6 cellular contexts compared by ENCODE assay signal in genomic region chr22:50269573-50270301, GRCh38. TPM values are rescaled to one million over a fixed set of nuclear protein-coding genes. Genes with fewer than 3 reads are reported as not detected.
A peak's percentile ranks its signal among the peaks of the same experiment; 100 is the strongest.
DNase-seq lines count a peak whose midpoint lies in the region; ATAC-seq and TF ChIP-seq lines count a peak whose summit lies in the region.

No MANE protein-coding gene starts in this region.

- TF ChIP-seq POLR2A in heart left ventricle (IDR thresholded peaks at IDR 0.05) (peak in 1 of 2 donors; percentile 17), stomach (IDR thresholded peaks at IDR 0.05) (no peak)

- ATAC-seq in heart left ventricle (peak in 3 of 4 donors; percentile 10 to 47 (median 23)), HG03442 (IDR thresholded peaks at IDR 0.05; ENCODE audit: unreplicated experiment) (no peak)

- no peak for TF ChIP-seq EP300 in stomach (IDR thresholded peaks at IDR 0.05)

- H3K27me3 ChIP-seq in heart left ventricle (peaks cover 0 to 18% (median 0%) of the 10 kb centered on the region in 9 donors), stomach (peaks cover 0 to 36% (median 3%) of the 10 kb centered on the region in 3 donors)

- peak overlapping the region; percentile 40 to 76 (median 62) for H3K4me3 ChIP-seq in heart left ventricle
- H3K4me3 ChIP-seq in stomach: peak overlapping the region; percentile 52 to 59 (median 56)

- peak overlapping the region; percentile 77 for H3K4me3 Mint-ChIP-seq in activated CD4-positive, alpha-beta T cell treated with anti-CD3 and anti-CD28 coated beads, Interleukin-2, amount 10 ng/mL, durations not matched to agents 24 days and 14 days

- peaks cover 13% of the 10 kb centered on the region for H3K4me1 Mint-ChIP-seq in activated CD4-positive, alpha-beta T cell treated with anti-CD3 and anti-CD28 coated beads, Interleukin-2, amount 10 ng/mL, durations not matched to agents 24 days and 14 days

- H3K36me3 Mint-ChIP-seq in activated CD4-positive, alpha-beta T cell treated with anti-CD3 and anti-CD28 coated beads, Interleukin-2, amount 10 ng/mL, durations not matched to agents 24 days and 14 days (ENCODE audit: low read depth): peaks cover 3% of the 10 kb centered on the region

- H3K27me3 Mint-ChIP-seq in activated CD4-positive, alpha-beta T cell treated with anti-CD3 and anti-CD28 coated beads, Interleukin-2, amount 10 ng/mL, durations not matched to agents 24 days and 14 days: peaks cover 6% of the 10 kb centered on the region

- TF ChIP-seq CTCF in heart left ventricle (IDR thresholded peaks at IDR 0.05) (no peak), stomach (IDR thresholded peaks at IDR 0.05) (no peak)

- H3K9me3 Mint-ChIP-seq in activated CD4-positive, alpha-beta T cell treated with anti-CD3 and anti-CD28 coated beads, Interleukin-2, amount 10 ng/mL, durations not matched to agents 24 days and 14 days: no peaks in the 10 kb centered on the region

- H3K4me1 ChIP-seq in heart left ventricle (peaks cover 5 to 66% (median 45%) of the 10 kb centered on the region in 12 donors), stomach (peaks cover 54 to 73% (median 65%) of the 10 kb centered on the region in 4 donors)

- H3K9me3 ChIP-seq in heart left ventricle (no peaks in the 10 kb centered on the region), stomach (no peaks in the 10 kb centered on the region)

- 0 to 16% (median 5%) methylated on average over 19 to 56 of the region's 56 CpGs for WGBS in heart left ventricle, 4 donors
- WGBS in stomach, 5 donors: 1 to 24% (median 6%) methylated on average over 17 to 55 of the region's 56 CpGs

- H3K27ac Mint-ChIP-seq in activated CD4-positive, alpha-beta T cell treated with anti-CD3 and anti-CD28 coated beads, Interleukin-2, amount 10 ng/mL, durations not matched to agents 24 days and 14 days: peak overlapping the region; percentile 70

- H3K27ac ChIP-seq in heart left ventricle (peak overlapping the region; percentile 70 to 92 (median 78)), stomach (peak overlapping the region; percentile 59 to 83 (median 69))

- intact Hi-C loops in activated CD4-positive, alpha-beta T cell treated with anti-CD3 and anti-CD28 coated beads, Interleukin-2, amount 10 ng/mL, durations not matched to agents 24 days and 14 days (cut with micrococcal nuclease): loop anchor here (2.0 to 5.0 kb wide), 4 partner anchors 19 to 73 kb away; partner anchors contain the start of genes DENND6B, HDAC10, PLXNB2 and PPP6R2
- intact Hi-C loops in heart left ventricle (cut with DNase I): loop anchor here in 5 of 10 donors (5.0 kb wide), 3 partner anchors 38 to 73 kb away; partner anchors contain the start of genes PPP6R2 (in 5 of the 5), PLXNB2 (in 2 of the 5) and DENND6B (in 1 of the 5)
- intact Hi-C loops in stomach (cut with DNase I; ENCODE audit: low total_unique reads): no loop called here

- DNase-seq in DMS 273 (lab: John Stamatoyannopoulos, UW; ENCODE audit: unreplicated experiment) (peak; percentile 72), DMS 273 treated with DMSO at 0.1 percent for 48 hours (lab: John Stamatoyannopoulos, UW) (no peak), heart left ventricle (peak in 3 of 5 donors; percentile 60 to 66 (median 61)), stomach (no peak)
- peak; percentile 91 for DNase-seq in activated CD4-positive, alpha-beta T cell treated with anti-CD3 and anti-CD28 coated beads, Interleukin-2, amount 10 ng/mL, durations not matched to agents 24 days and 14 days

- H3K36me3 ChIP-seq in heart left ventricle: no peaks in the 10 kb centered on the region
- H3K36me3 ChIP-seq in stomach: peaks cover 0 to 6% (median under 1%) of the 10 kb centered on the region in 4 donors

RNA-seq across cellular contexts. Expression of gene MAPK11, which starts 0.4 kb away (rescaled TPM):
- total RNA-seq in activated CD4-positive, alpha-beta T cell treated with anti-CD3 and anti-CD28 coated beads, Interleukin-2, amount 10 ng/mL, durations not matched to agents 24 days and 14 days: 27.8 and 29.0 TPM in 2 replicates
- total RNA-seq in heart left ventricle: 10 to 100 TPM in 1 of 9 donors, 1 to 10 TPM in 8; 5.0 to 12.1 (median 7.0) TPM
- 1 to 10 TPM; 7.8 to 9.9 TPM for polyA plus RNA-seq in heart left ventricle
- 10 to 100 TPM in 1 of 5 donors, 1 to 10 TPM in 2, under 1 TPM in 1, not detected in 1; 0.29 to 10.1 (median 5.7) TPM for total RNA-seq in stomach
- 10 to 100 TPM in 2 of 3 donors, 1 to 10 TPM in 1; 8.5 to 13.6 (median 12.3) TPM for polyA plus RNA-seq in stomach

RNA-seq across cellular contexts. Expression of gene MAPK12, which starts 8.3 kb away (rescaled TPM):
- total RNA-seq in activated CD4-positive, alpha-beta T cell treated with anti-CD3 and anti-CD28 coated beads, Interleukin-2, amount 10 ng/mL, durations not matched to agents 24 days and 14 days: 20.1 and 21.5 TPM in 2 replicates
- total RNA-seq in heart left ventricle (10 to 100 TPM; 12.2 to 18.0 (median 15.5) TPM), stomach (10 to 100 TPM in 2 of 5 donors, 1 to 10 TPM in 3; 5.2 to 49.6 (median 9.3) TPM)
- polyA plus RNA-seq in heart left ventricle (10 to 100 TPM; 11.6 to 17.9 TPM), stomach (1 to 10 TPM; 4.7 to 9.3 (median 7.1) TPM)

RNA-seq across cellular contexts. Expression of gene HDAC10, which starts 18.7 kb away (rescaled TPM):
- total RNA-seq in activated CD4-positive, alpha-beta T cell treated with anti-CD3 and anti-CD28 coated beads, Interleukin-2, amount 10 ng/mL, durations not matched to agents 24 days and 14 days: 62.2 and 64.6 TPM in 2 replicates
- total RNA-seq in heart left ventricle (10 to 100 TPM in 6 of 9 donors, 1 to 10 TPM in 3; 6.8 to 22.4 (median 10.9) TPM), stomach (100 to 1,000 TPM in 2 of 5 donors, 10 to 100 TPM in 3; 15.4 to 156 (median 74.1) TPM)
- polyA plus RNA-seq in heart left ventricle (1 to 10 TPM; 6.2 to 10.0 TPM), stomach (10 to 100 TPM; 24.7 to 41.4 (median 36.2) TPM)

RNA-seq across cellular contexts. Expression of gene TUBGCP6, which starts 24.9 kb away (rescaled TPM):
- total RNA-seq in activated CD4-positive, alpha-beta T cell treated with anti-CD3 and anti-CD28 coated beads, Interleukin-2, amount 10 ng/mL, durations not matched to agents 24 days and 14 days: 51.1 and 51.7 TPM in 2 replicates
- total RNA-seq in heart left ventricle (10 to 100 TPM; 14.1 to 28.8 (median 18.1) TPM), stomach (100 to 1,000 TPM in 1 of 5 donors, 10 to 100 TPM in 4; 40.4 to 112 (median 91.5) TPM)
- polyA plus RNA-seq in heart left ventricle (10 to 100 TPM; 11.6 to 17.7 TPM), stomach (10 to 100 TPM; 37.8 to 59.0 (median 38.8) TPM)

RNA-seq across cellular contexts. Expression of gene PLXNB2, which starts 37.7 kb away (rescaled TPM):
- total RNA-seq in activated CD4-positive, alpha-beta T cell treated with anti-CD3 and anti-CD28 coated beads, Interleukin-2, amount 10 ng/mL, durations not matched to agents 24 days and 14 days: 9.0 and 9.5 TPM in 2 replicates
- 100 to 1,000 TPM in 2 of 9 donors, 10 to 100 TPM in 7; 44.4 to 139 (median 57.9) TPM for total RNA-seq in heart left ventricle
- polyA plus RNA-seq in heart left ventricle: 10 to 100 TPM; 35.1 to 40.3 TPM
- total RNA-seq in stomach: 100 to 1,000 TPM; 105 to 648 (median 400) TPM
- 100 to 1,000 TPM in 2 of 3 donors, 10 to 100 TPM in 1; 50.3 to 197 (median 147) TPM for polyA plus RNA-seq in stomach

Comparison
In these comparisons a context has a peak if more than half of its experiments do, and no peak if none do; other contexts are left out.
1. DNase-seq: peak in DMS 273 (single experiment), activated CD4-positive, alpha-beta T cell treated with anti-CD3 and anti-CD28 coated beads, Interleukin-2, amount 10 ng/mL, durations not matched to agents 24 days and 14 days (single experiment) and heart left ventricle (3 of 5); none in DMS 273 treated with DMSO at 0.1 percent for 48 hours (single experiment) and stomach (single experiment).